Comparison of ENCODE assay signal across 15 cellular contexts in genomic region chr4:13642163-13642562, GRCh38. TPM values are rescaled to one million over a fixed set of nuclear protein-coding genes. Genes with fewer than 3 reads are reported as not detected.
DNase-seq lines count a peak whose midpoint lies in the region; ATAC-seq and TF ChIP-seq lines count a peak whose summit lies in the region.
"Had no signal": no experiment of that assay in that cellular context is flagged by ENCODE, and none has a peak within 500 bp of the region (broad histone marks: within the 10 kb centered on the region; RNA-seq: fewer than 3 reads in every experiment).

No MANE protein-coding gene starts in this region.

- in situ Hi-C loops in astrocyte of the cerebellum (cut with HindIII; ENCODE audit: low sequenced_read_pairs): no loop called here

- H3K4me3 ChIP-seq in astrocyte of the cerebellum (ENCODE audit: low read depth, low read length): no peak overlapping the region
- H3K4me3 ChIP-seq: sigmoid colon had no signal

- no peak for TF ChIP-seq CTCF in astrocyte of the cerebellum (IDR thresholded peaks at IDR 0.05; ENCODE audit: low read depth, low read length, missing control alignments)
- TF ChIP-seq CTCF in foreskin keratinocyte (conservative IDR thresholded peaks at IDR 0.05): no peak
- TF ChIP-seq CTCF in GM20000 (IDR thresholded peaks at IDR 0.05; ENCODE audit: extremely low read depth, missing control alignments): no peak

- H3K27ac ChIP-seq in foreskin keratinocyte: peak overlapping the region; percentile 36

- DNase-seq in NCI-H2196 treated with DMSO at 0.1 percent for 48 hours (lab: John Stamatoyannopoulos, UW; ENCODE audit: unreplicated experiment) (peak; percentile 41), NCI-H2196 (lab: John Stamatoyannopoulos, UW; ENCODE audit: unreplicated experiment) (no peak), astrocyte of the cerebellum (ENCODE audit: low read depth) (peak; percentile 61), foreskin keratinocyte (no peak), stromal cell of bone marrow (ENCODE audit: low read depth) (peak; percentile 76), GM20000 (ENCODE audit: low spot score) (no peak), DMS53 treated with DMSO at 0.1 percent for 48 hours (lab: John Stamatoyannopoulos, UW; ENCODE audit: unreplicated experiment) (no peak), NCI-H187 (lab: John Stamatoyannopoulos, UW) (no peak)
- DNase-seq: 8988T; activated CD8-positive, alpha-beta T cell treated with anti-CD3 and anti-CD28 coated beads for 36 hours; CD4-positive, alpha-beta memory T cell had no signal

- H3K4me1 ChIP-seq in foreskin keratinocyte: peaks cover 7% of the 10 kb centered on the region

- peaks cover 3% of the 10 kb centered on the region for H3K27me3 ChIP-seq in foreskin keratinocyte
- H3K27me3 ChIP-seq: sigmoid colon had no signal

- ATAC-seq in foreskin keratinocyte: no peak
- ATAC-seq: activated CD8-positive, alpha-beta T cell treated with anti-CD3 and anti-CD28 coated beads for 36 hours; activated T-helper 17 cell treated with anti-CD3 and anti-CD28 coated beads, Interleukin-2, amount 50 U/mL, for 72 hours; natural killer cell treated with Interleukin-12 subunit alpha and Interleukin-12 subunit beta and Interleukin-15 and Interleukin-18, amount 100 ng/mL, for 72 hours; stimulated activated effector memory CD8-positive, alpha-beta T cell treated with anti-CD3 and anti-CD28 coated beads, Interleukin-12 subunit alpha, Interleukin-12 subunit beta, amount 100 ng/mL, for 72 hours had no signal

RNA-seq across cellular contexts. Expression of gene BOD1L1, which starts 14.6 kb away (rescaled TPM):
- 29.2 and 30.2 TPM in 2 replicates for total RNA-seq in foreskin keratinocyte
- 5.8 and 6.6 TPM in 2 replicates for polyA plus RNA-seq in foreskin keratinocyte

Comparison
In these comparisons a context has a peak if more than half of its experiments do, and no peak if none do; other contexts are left out.
1. DNase-seq: peak in NCI-H2196 treated with DMSO at 0.1 percent for 48 hours (single experiment), astrocyte of the cerebellum (single experiment) and stromal cell of bone marrow (single experiment); none in NCI-H2196 (single experiment), foreskin keratinocyte (0 of 2), GM20000 (single experiment), DMS53 treated with DMSO at 0.1 percent for 48 hours (single experiment) and NCI-H187 (0 of 2).